11 cellular contexts compared by ENCODE assay signal in the genomic region with DNA sequence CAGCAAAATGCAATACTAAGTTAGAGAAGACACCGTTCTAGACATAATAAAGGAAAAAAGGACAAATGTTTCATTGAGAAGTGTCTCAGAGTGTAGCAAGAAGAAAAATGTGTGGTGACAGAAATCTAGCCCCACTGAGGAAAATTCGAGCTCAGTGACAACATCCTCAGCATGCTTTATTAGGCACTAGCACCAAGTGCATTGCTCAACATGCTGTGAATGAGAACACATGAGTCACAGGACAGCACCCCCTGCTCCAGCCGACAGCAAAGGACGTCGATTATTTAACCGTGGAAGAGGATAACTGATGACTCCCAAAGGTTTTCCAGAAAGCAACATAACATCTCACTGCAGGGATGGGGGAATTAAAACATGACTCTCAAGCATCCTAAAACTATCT.
A peak's percentile ranks its signal among the peaks of the same experiment; 100 is the strongest.
DNase-seq lines count a peak whose midpoint lies in the region; ATAC-seq, FAIRE-seq and TF ChIP-seq lines count a peak whose summit lies in the region.
"Had no signal": no experiment of that assay in that cellular context is flagged by ENCODE, and none has a peak within 500 bp of the region (broad histone marks: within the 10 kb centered on the region; RNA-seq: fewer than 3 reads in every experiment).

No MANE protein-coding gene starts in this region.

- no peaks in the 10 kb centered on the region for H3K79me2 ChIP-seq in HepG2 (ENCODE audit: insufficient read depth, low read length)

- ATAC-seq in right lobe of liver (peak; percentile 14 to 66 (median 40)), HepG2 (no peak), HG03139 (IDR thresholded peaks at IDR 0.05; ENCODE audit: unreplicated experiment) (no peak)
- ATAC-seq: GM23338 had no signal

- POLR2A ChIA-PET in HepG2 (lab: Yijun Ruan, JAX), result no interaction called here

- peaks cover 0 to 20% (median 7%) of the 10 kb centered on the region in 4 donors for H3K4me1 ChIP-seq in right lobe of liver
- H3K4me1 ChIP-seq in HepG2 (ENCODE audit: insufficient read depth, low read length), result peaks cover 19% of the 10 kb centered on the region
- H3K4me1 ChIP-seq in small intestine (ENCODE audit: control insufficient read depth in 2 of 2, insufficient read depth in 1 of 2, low read depth in 1 of 2, low read length in 1 of 2), result peaks cover 6 to 8% of the 10 kb centered on the region in 2 donors

- BruUV-seq in HepG2 (replicated peaks; lab: Mats Ljungman, UMichigan), result no TSS peak

- TF ChIP-seq POLR2A in right lobe of liver (IDR thresholded peaks at IDR 0.05) (no peak), HepG2 (IDR thresholded peaks at IDR 0.05; ENCODE audit: insufficient read depth in 1 of 2, low read depth in 2 of 2, low read length in 2 of 2) (no peak)

- no peak for DNase-seq in right lobe of liver
- no peak for DNase-seq in HepG2 (ENCODE audit: low spot score)
- peak; percentile 69 to 83 for DNase-seq in dermis microvascular lymphatic vessel endothelial cell (ENCODE audit: low read depth in 2 of 2)
- DNase-seq in mucosa of gallbladder (ENCODE audit: low spot score), result peak; percentile 41
- no peak for DNase-seq in NCI-H345 treated with DMSO at 0.1 percent for 48 hours (lab: John Stamatoyannopoulos, UW; ENCODE audit: unreplicated experiment)
- no peak for DNase-seq in small intestine
- DNase-seq in NCI-H146 (lab: John Stamatoyannopoulos, UW), result no peak
- DNase-seq: CD4-positive, alpha-beta memory T cell; NCI-H524 had no signal

- H3K27ac ChIP-seq in right lobe of liver (no peak overlapping the region), HepG2 (ENCODE audit: extremely low read length, insufficient read depth, low read length) (no peak overlapping the region), small intestine (ENCODE audit: low read depth in 1 of 2, low read length in 1 of 2) (no peak overlapping the region)

- TF ChIP-seq CTCF in right lobe of liver (IDR thresholded peaks at IDR 0.05) (no peak), HepG2 (CRISPR knock-in tag; IDR thresholded peaks at IDR 0.05) (no peak)

- H4K20me1 ChIP-seq in HepG2 (ENCODE audit: insufficient read depth, low read length), result no peaks in the 10 kb centered on the region; the same call in 1 of the 2 replicates

- no peak overlapping the region for H2AFZ ChIP-seq in HepG2 (ENCODE audit: low read length)
- H2AFZ ChIP-seq: GM23338 had no signal

- FAIRE-seq in HepG2 (lab: Jason Lieb, UNC) (no peak), small intestine (lab: Jason Lieb, UNC) (no peak)

- no peak for TF ChIP-seq EP300 in HepG2 (IDR thresholded peaks at IDR 0.05; ENCODE audit: low read depth in 2 of 2, low read length in 2 of 2)
- TF ChIP-seq EP300 in HepG2 (CRISPR knock-in tag; IDR thresholded peaks at IDR 0.05; ENCODE audit: borderline replicate concordance), result no peak

- H3K9me3 ChIP-seq in right lobe of liver (no peaks in the 10 kb centered on the region), HepG2 (ENCODE audit: low read length) (no peaks in the 10 kb centered on the region), small intestine (ENCODE audit: control insufficient read depth, low read depth) (no peaks in the 10 kb centered on the region)

- CTCF ChIA-PET in HepG2 (lab: Yijun Ruan, JAX; ENCODE audit: low intra/inter-chr PET ratio, low total read pairs), result no interaction called here

- intact Hi-C loops in right lobe of liver (cut with DNase I) (no loop called here), HepG2 (cut with micrococcal nuclease; ENCODE audit: unreplicated experiment) (no loop called here)

- in situ Hi-C loops in HepG2 (cut with HindIII; ENCODE audit: extremely low pct_ligation_motif_present, low pct_unique_long_range_greater_than_20kb), result no loop called here

- H3K4me2 ChIP-seq in HepG2 (ENCODE audit: low read depth, low read length), result no peak overlapping the region
- H3K4me2 ChIP-seq: GM23338 had no signal

- H3K27me3 ChIP-seq in right lobe of liver, result no peaks in the 10 kb centered on the region
- H3K27me3 ChIP-seq in HepG2 (ENCODE audit: control insufficient read depth in 1 of 2, insufficient read depth in 2 of 2, low read length in 2 of 2), result no peaks in the 10 kb centered on the region
- H3K27me3 ChIP-seq in small intestine (ENCODE audit: control insufficient read depth in 2 of 2, insufficient read depth in 2 of 2, low read length in 2 of 2), result no peaks in the 10 kb centered on the region

- H3K4me3 ChIP-seq in right lobe of liver (no peak overlapping the region), HepG2 (replicated peaks in 1 of 3; ENCODE audit: insufficient read depth in 1 of 3, low read depth in 2 of 3, low read length in 3 of 3) (no peak overlapping the region), small intestine (ENCODE audit: low read depth in 1 of 2, low read length in 2 of 2) (no peak overlapping the region)
- H3K4me3 ChIP-seq: GM23338 had no signal

- H3K9ac ChIP-seq in HepG2 (ENCODE audit: insufficient read depth, low read depth, low read length), result no peak overlapping the region

- WGBS in right lobe of liver (ENCODE audit: insufficient coverage, low coverage, low lambda C conversion rate, missing lambda C conversion rate), result 66% methylated on average over 6 of the region's 6 CpGs
- WGBS in HepG2 (ENCODE audit: low lambda C conversion rate), result 100% methylated on average over 6 of the region's 6 CpGs
- WGBS in small intestine, 3 donors, result 56 to 85% (median 77%) methylated on average over 6 of the region's 6 CpGs

- TF ChIP-seq RAD21 in HepG2 (CRISPR knock-in tag; IDR thresholded peaks at IDR 0.05), result no peak

- no peaks in the 10 kb centered on the region for H3K36me3 ChIP-seq in right lobe of liver
- no peaks in the 10 kb centered on the region for H3K36me3 ChIP-seq in HepG2 (replicated peaks in 1 of 2; ENCODE audit: control insufficient read depth in 1 of 2, insufficient read depth in 2 of 2, low read length in 2 of 2)
- H3K36me3 ChIP-seq in small intestine (ENCODE audit: control insufficient read depth in 2 of 2, insufficient read depth in 2 of 2, low read length in 2 of 2), result no peaks in the 10 kb centered on the region

TF ChIP-seq in HepG2, 621 proteins besides CTCF, POLR2A, EP300 and RAD21:
- TF ChIP-seq ZNF549 (CRISPR knock-in tag; IDR thresholded peaks at IDR 0.05), result no peak

Comparison
In these comparisons a context has a peak if more than half of its experiments do, and no peak if none do; other contexts are left out.
1. ATAC-seq: peak in right lobe of liver (4 of 4); none in HepG2 (single experiment) and HG03139 (single experiment).
2. DNase-seq: peak in dermis microvascular lymphatic vessel endothelial cell (2 of 2) and mucosa of gallbladder (single experiment); none in right lobe of liver (0 of 3), HepG2 (single experiment), NCI-H345 treated with DMSO at 0.1 percent for 48 hours (single experiment), small intestine (single experiment) and NCI-H146 (single experiment).